ENCODE assay signal across 28 cellular contexts in the genomic region with DNA sequence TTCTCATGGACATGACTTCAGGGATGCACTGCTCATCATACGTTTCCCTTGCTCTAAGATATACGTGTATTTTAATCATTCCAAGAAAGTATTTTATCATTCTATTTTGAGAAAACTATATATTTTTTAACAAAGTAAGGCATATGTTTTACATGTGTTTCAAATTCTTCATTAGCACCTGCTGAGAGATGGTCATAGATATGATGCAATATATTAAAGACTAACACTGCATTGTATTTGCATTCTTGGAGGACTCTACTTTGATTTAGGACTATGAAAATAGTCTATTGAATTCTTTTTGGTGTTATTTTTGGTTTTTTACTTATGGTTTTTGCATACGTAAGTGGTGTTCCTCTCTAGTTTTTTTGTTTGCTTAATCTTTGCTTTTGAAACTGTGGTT. TPM values are rescaled to one million over a fixed set of nuclear protein-coding genes. Genes with fewer than 3 reads are reported as not detected.
DNase-seq lines count a peak whose midpoint lies in the region; ATAC-seq, FAIRE-seq and TF ChIP-seq lines count a peak whose summit lies in the region.
"Had no signal": no experiment of that assay in that cellular context is flagged by ENCODE, and none has a peak within 500 bp of the region (broad histone marks: within the 10 kb centered on the region; RNA-seq: fewer than 3 reads in every experiment).

No MANE protein-coding gene starts in this region.

- FAIRE-seq in HepG2 (lab: Jason Lieb, UNC) (no peak), K562 (lab: Jason Lieb, UNC) (no peak)
- FAIRE-seq: GM12878, GM12892, GM18507 had no signal

- TF ChIP-seq RAD21 in HepG2 (CRISPR knock-in tag; IDR thresholded peaks at IDR 0.05): no peak
- TF ChIP-seq RAD21 in K562 (CRISPR knock-in tag; conservative IDR thresholded peaks at IDR 0.05 in 1 of 2, IDR thresholded peaks at IDR 0.05 in 1 of 2): no peak

- CTCF ChIA-PET in HepG2 (lab: Yijun Ruan, JAX; ENCODE audit: low intra/inter-chr PET ratio, low total read pairs) (no interaction called here), K562 (lab: Yijun Ruan, JAX; ENCODE audit: low intra/inter-chr PET ratio) (no interaction called here)

- TF ChIP-seq POLR2A in HepG2 (IDR thresholded peaks at IDR 0.05; ENCODE audit: insufficient read depth in 1 of 2, low read depth in 2 of 2, low read length in 2 of 2) (no peak), right lobe of liver (IDR thresholded peaks at IDR 0.05) (no peak), K562 (conservative IDR thresholded peaks at IDR 0.05) (no peak)

- H3K9me2 ChIP-seq in MM.1S (replicated peaks; ENCODE audit: insufficient read depth, low read length): no peaks in the 10 kb centered on the region

- H3K4me2 ChIP-seq in HepG2 (ENCODE audit: low read depth, low read length) (no peak overlapping the region), MM.1S (ENCODE audit: low read depth, low read length) (peak overlapping the region; percentile 32), K562 (ENCODE audit: insufficient read depth, low read length) (no peak overlapping the region)
- H3K4me2 ChIP-seq: A549; BLaER1 treated with 17β-estradiol and CSF1 and Interleukin-3, amounts not matched to agents 10 nM and 100 nM had no signal

- H2AFZ ChIP-seq in HepG2 (ENCODE audit: low read length) (no peak overlapping the region), MM.1S (ENCODE audit: low read length) (no peak overlapping the region), K562 (ENCODE audit: low read depth, low read length) (no peak overlapping the region)

- peaks cover 0 to 4% of the 10 kb centered on the region in 2 experiments; a peak in 1 of 5 replicates for H3K27me3 ChIP-seq in HepG2 (ENCODE audit: control insufficient read depth in 1 of 2, insufficient read depth in 2 of 2, low read length in 2 of 2)
- H3K27me3 ChIP-seq in right lobe of liver: no peaks in the 10 kb centered on the region
- no peaks in the 10 kb centered on the region for H3K27me3 ChIP-seq in MM.1S (replicated peaks; ENCODE audit: insufficient read depth, low read length)
- H3K27me3 ChIP-seq in K562 (ENCODE audit: control insufficient read depth in 2 of 2, insufficient read depth in 2 of 2, low read length in 2 of 2): peaks cover 34 to 45% of the 10 kb centered on the region in 2 experiments; a peak in 4 of 5 replicates
- H3K27me3 ChIP-seq: BLaER1 treated with 17β-estradiol and CSF1 and Interleukin-3, amounts not matched to agents 10 nM and 100 nM had no signal

- no peaks in the 10 kb centered on the region for H3K9me1 ChIP-seq in K562 (ENCODE audit: control insufficient read depth, insufficient read depth, low read length)

- TF ChIP-seq CTCF in HepG2 (CRISPR knock-in tag; IDR thresholded peaks at IDR 0.05): no peak
- TF ChIP-seq CTCF in right lobe of liver (IDR thresholded peaks at IDR 0.05): no peak
- no peak for TF ChIP-seq CTCF in MM.1S (IDR thresholded peaks at IDR 0.05; ENCODE audit: low read length)
- no peak for TF ChIP-seq CTCF in K562 (IDR thresholded peaks at IDR 0.05 in 2 of 3, conservative IDR thresholded peaks at IDR 0.05 in 1 of 3; ENCODE audit: insufficient read depth in 2 of 3, low read depth in 1 of 3, low read length in 3 of 3)

- no peaks in the 10 kb centered on the region for H4K20me1 ChIP-seq in HepG2 (ENCODE audit: insufficient read depth, low read length)
- no peaks in the 10 kb centered on the region for H4K20me1 ChIP-seq in MM.1S (ENCODE audit: insufficient read depth, low read length)
- H4K20me1 ChIP-seq in K562 (replicated peaks; ENCODE audit: control insufficient read depth, insufficient read depth, low read length): no peaks in the 10 kb centered on the region; the same call in 1 of the 2 replicates
- H4K20me1 ChIP-seq: BLaER1 treated with 17β-estradiol and CSF1 and Interleukin-3, amounts not matched to agents 10 nM and 100 nM had no signal

- POLR2A ChIA-PET in HepG2 (lab: Yijun Ruan, JAX): no interaction called here
- POLR2A ChIA-PET in K562 (lab: Yijun Ruan, JAX): no interaction called here

- no TSS peak for BruUV-seq in HepG2 (replicated peaks; lab: Mats Ljungman, UMichigan)
- no TSS peak for BruUV-seq in K562 (replicated peaks; lab: Mats Ljungman, UMichigan)

- TF ChIP-seq EP300 in HepG2 (IDR thresholded peaks at IDR 0.05; ENCODE audit: low read depth in 2 of 2, low read length in 2 of 2) (no peak), HepG2 (CRISPR knock-in tag; IDR thresholded peaks at IDR 0.05; ENCODE audit: borderline replicate concordance) (no peak), K562 (IDR thresholded peaks at IDR 0.05; ENCODE audit: low read length) (no peak)

- intact Hi-C loops in HepG2 (cut with micrococcal nuclease; ENCODE audit: unreplicated experiment): no loop called here
- intact Hi-C loops in right lobe of liver (cut with DNase I): no loop called here
- intact Hi-C loops in K562 (cut with micrococcal nuclease): no loop called here

- H3K9ac ChIP-seq in HepG2 (ENCODE audit: insufficient read depth, low read depth, low read length) (no peak overlapping the region), MM.1S (ENCODE audit: low read length) (no peak overlapping the region), K562 (ENCODE audit: insufficient read depth in 1 of 2, low read depth in 2 of 2, low read length in 2 of 2) (no peak overlapping the region)
- H3K9ac ChIP-seq: BLaER1 treated with 17β-estradiol and CSF1 and Interleukin-3, amounts not matched to agents 10 nM and 100 nM had no signal

- no peaks in the 10 kb centered on the region for H3K36me3 ChIP-seq in HepG2 (replicated peaks in 1 of 2; ENCODE audit: control insufficient read depth in 1 of 2, insufficient read depth in 2 of 2, low read length in 2 of 2)
- no peaks in the 10 kb centered on the region for H3K36me3 ChIP-seq in right lobe of liver
- no peaks in the 10 kb centered on the region for H3K36me3 ChIP-seq in MM.1S (replicated peaks; ENCODE audit: insufficient read depth, low read length)
- H3K36me3 ChIP-seq in K562 (ENCODE audit: control insufficient read depth, insufficient read depth, low read length): no peaks in the 10 kb centered on the region
- H3K36me3 ChIP-seq: BLaER1 treated with 17β-estradiol and CSF1 and Interleukin-3, amounts not matched to agents 10 nM and 100 nM had no signal

- peaks cover 10% of the 10 kb centered on the region; the same call in 1 of the 2 replicates for H3K4me1 ChIP-seq in HepG2 (ENCODE audit: insufficient read depth, low read length)
- no peaks in the 10 kb centered on the region for H3K4me1 ChIP-seq in right lobe of liver
- peaks cover 24% of the 10 kb centered on the region for H3K4me1 ChIP-seq in MM.1S (ENCODE audit: low read length)
- H3K4me1 ChIP-seq in K562 (replicated peaks in 1 of 2; ENCODE audit: control insufficient read depth in 2 of 2, insufficient read depth in 2 of 2, low read length in 2 of 2): no peaks in the 10 kb centered on the region
- H3K4me1 ChIP-seq: A549 had no signal

- H3K4me3 ChIP-seq in HepG2 (replicated peaks in 1 of 3; ENCODE audit: insufficient read depth in 1 of 3, low read depth in 2 of 3, low read length in 3 of 3) (no peak overlapping the region), right lobe of liver (no peak overlapping the region), MM.1S (ENCODE audit: low read length) (no peak overlapping the region), K562 (no peak overlapping the region)
- H3K4me3 ChIP-seq: A549; BLaER1 treated with 17β-estradiol and CSF1 and Interleukin-3, amounts not matched to agents 10 nM and 100 nM; GM12878 had no signal

- ATAC-seq in HepG2: no peak
- no peak for ATAC-seq in right lobe of liver
- no peak for ATAC-seq in K562
- no peak for ATAC-seq in HG02981 (IDR thresholded peaks at IDR 0.05; ENCODE audit: unreplicated experiment)
- ATAC-seq: A549, GM12878 had no signal

- H3F3A ChIP-seq in MM.1S (ENCODE audit: insufficient read depth, low read length): no peaks in the 10 kb centered on the region

- H3K27ac ChIP-seq in HepG2 (ENCODE audit: extremely low read length, insufficient read depth, low read length): no peak overlapping the region
- H3K27ac ChIP-seq in right lobe of liver: no peak overlapping the region
- no peak overlapping the region for H3K27ac ChIP-seq in MM.1S (ENCODE audit: low read length)
- no peak overlapping the region for H3K27ac ChIP-seq in K562 (ENCODE audit: extremely low read depth, low read depth, low read length)
- H3K27ac ChIP-seq: 22Rv1; A549; BLaER1 treated with 17β-estradiol and CSF1 and Interleukin-3, amounts not matched to agents 10 nM and 100 nM; C4-2B had no signal

- 62% methylated on average over 3 of the region's 3 CpGs for WGBS in HepG2 (ENCODE audit: low lambda C conversion rate)
- 83% methylated on average over 3 of the region's 3 CpGs for WGBS in right lobe of liver (ENCODE audit: insufficient coverage, low coverage, low lambda C conversion rate, missing lambda C conversion rate)
- 7% methylated on average over 3 of the region's 3 CpGs for WGBS in K562 (ENCODE audit: insufficient coverage, low coverage, missing lambda C conversion rate)

- H3K9me3 ChIP-seq in HepG2 (ENCODE audit: low read length) (no peaks in the 10 kb centered on the region), right lobe of liver (no peaks in the 10 kb centered on the region), MM.1S (replicated peaks; ENCODE audit: insufficient read depth, low read length) (no peaks in the 10 kb centered on the region), K562 (replicated peaks; ENCODE audit: control insufficient read depth, insufficient read depth, low read depth, low read length) (no peaks in the 10 kb centered on the region)
- H3K9me3 ChIP-seq: A549 had no signal

- in situ Hi-C loops in HepG2 (cut with HindIII; ENCODE audit: extremely low pct_ligation_motif_present, low pct_unique_long_range_greater_than_20kb): no loop called here
- in situ Hi-C loops in K562 (cut with MboI): no loop called here

- no peaks in the 10 kb centered on the region for H3K79me2 ChIP-seq in HepG2 (ENCODE audit: insufficient read depth, low read length)
- H3K79me2 ChIP-seq in MM.1S (ENCODE audit: low read length): no peaks in the 10 kb centered on the region
- H3K79me2 ChIP-seq in K562 (ENCODE audit: control insufficient read depth, insufficient read depth, low read length): no peaks in the 10 kb centered on the region

- DNase-seq in HepG2 (ENCODE audit: low spot score): no peak
- DNase-seq in right lobe of liver: no peak
- DNase-seq in MM.1S: peak; percentile 36
- no peak for DNase-seq in K562 (ENCODE audit: extremely low read depth in 1 of 4, low spot score in 3 of 4)
- no peak for DNase-seq in NCI-H1092 treated with DMSO at 0.1 percent for 48 hours (lab: John Stamatoyannopoulos, UW)
- no peak for DNase-seq in UCSD-AML1 (lab: John Stamatoyannopoulos, UW; ENCODE audit: unreplicated experiment)
- DNase-seq: AML-193; CD4-positive, alpha-beta T cell; CD8-positive, alpha-beta memory T cell; COR-L47; DMS 273 treated with DMSO at 0.1 percent for 48 hours; DMS153; DMS53; DMS79; DND-41; EL; GDM1 had no signal

RNA-seq across cellular contexts. Expression of gene MTMR10, which starts 54.2 kb away (rescaled TPM):
- total RNA-seq in HepG2 (2016; rRNA removed; fragmentation: Illumina TruSeq; extraction: Trizol) (17.4 and 18.6 TPM in 2 replicates), right lobe of liver (10 to 100 TPM; 16.2 to 29.1 (median 22.3) TPM), K562 (2014; rRNA removed) (3.4 and 3.9 TPM in 2 replicates), K562 (2014; rRNA removed; fragmentation: Illumina TruSeq; extraction: Trizol) (4.8 and 6.1 TPM in 2 replicates), K562 (2015; rRNA removed; fragmentation: Illumina TruSeq; extraction: Trizol) (6.3 and 6.8 TPM in 2 replicates), K562 (2021) (6.4 and 6.6 TPM in 2 replicates)
- 2.5 and 2.7 TPM in 2 replicates for total RNA-seq in HepG2 (2016; cell fraction: cytosol; rRNA removed; fragmentation: Illumina TruSeq; extraction: Trizol; ENCODE audit: low read depth)
- 17.6 and 17.8 TPM in 2 replicates for total RNA-seq in HepG2 (2016; cell fraction: insoluble cytoplasmic fraction; rRNA removed; fragmentation: Illumina TruSeq; extraction: Trizol)
- total RNA-seq in HepG2 (2016; cell fraction: membrane; rRNA removed; fragmentation: Illumina TruSeq; extraction: Trizol): 8.5 and 10.1 TPM in 2 replicates
- total RNA-seq in HepG2 (2016; cell fraction: nucleus; rRNA removed; fragmentation: Illumina TruSeq; extraction: Trizol): 29.2 and 29.6 TPM in 2 replicates
- polyA plus RNA-seq in HepG2 (2011; rRNA removed) (10.0 and 10.2 TPM in 2 replicates), K562 (2011; rRNA removed) (4.8 and 5.7 TPM in 2 replicates), K562 (2014; fragmentation: Illumina TruSeq; extraction: Trizol) (5.4 and 5.7 TPM in 2 replicates), K562 (2014; fragmentation: Nextera tagmentation; extraction: Ambion mirVana) (1 to 10 TPM; 1.6 to 1.8 TPM), K562 (2014; rRNA removed) (3.5 and 4.0 TPM in 2 replicates)
- polyA plus RNA-seq in HepG2 (2011; cell fraction: cytosol; rRNA removed): 4.3 and 6.3 TPM in 2 replicates
- polyA plus RNA-seq in HepG2 (2011; cell fraction: nucleus; rRNA removed): 10.5 and 10.7 TPM in 2 replicates
- polyA plus RNA-seq in HepG2 (2012): 11.6 and 14.6 TPM in 2 replicates
- polyA plus RNA-seq in HepG2 (2016; cell fraction: cytosol; fragmentation: Illumina TruSeq; extraction: Trizol; ENCODE audit: low read depth): 1.1 TPM in 2 replicates
- polyA plus RNA-seq in HepG2 (2016; cell fraction: insoluble cytoplasmic fraction; fragmentation: Illumina TruSeq; extraction: Trizol; ENCODE audit: low read depth): 13.3 and 14.3 TPM in 2 replicates
- 4.3 and 4.6 TPM in 2 replicates for polyA plus RNA-seq in HepG2 (2016; cell fraction: membrane; fragmentation: Illumina TruSeq; extraction: Trizol; ENCODE audit: low read depth)
- 16.0 and 20.6 TPM in 2 replicates for polyA plus RNA-seq in HepG2 (2016; cell fraction: nucleus; fragmentation: Illumina TruSeq; extraction: Trizol; ENCODE audit: insufficient read depth, low read depth)
- polyA minus RNA-seq in HepG2 (2011; rRNA and poly(A)+ RNA removed; ENCODE audit: low replicate concordance): 6.1 and 8.6 TPM in 2 replicates
- 8.5 and 9.8 TPM in 2 replicates for polyA minus RNA-seq in HepG2 (2011; cell fraction: cytosol; rRNA and poly(A)+ RNA removed)
- 79.1 and 87.2 TPM in 2 replicates for polyA minus RNA-seq in HepG2 (2011; cell fraction: nucleus; rRNA and poly(A)+ RNA removed)
- 14.0 and 34.0 TPM in 2 replicates for total RNA-seq in K562 (2011; cell fraction: chromatin; rRNA removed; ENCODE audit: low replicate concordance)
- total RNA-seq in K562 (2011; cell fraction: nucleolus; rRNA removed): 9.2 and 9.6 TPM in 2 replicates
- total RNA-seq in K562 (2011; cell fraction: nucleoplasm; rRNA removed): 14.1 and 22.3 TPM in 2 replicates
- 0.91 and 2.4 TPM in 2 replicates for polyA plus RNA-seq in K562 (2011; cell fraction: cytosol; rRNA removed)
- polyA plus RNA-seq in K562 (2011; cell fraction: nucleus; rRNA removed): 9.6 and 12.8 TPM in 2 replicates
- polyA plus RNA-seq in K562 (2012): 3.3 and 4.7 TPM in 2 replicates
- 10.5 and 12.9 TPM in 2 replicates for polyA minus RNA-seq in K562 (2011; rRNA and poly(A)+ RNA removed)
- 2.9 and 5.3 TPM in 2 replicates for polyA minus RNA-seq in K562 (2011; cell fraction: cytosol; rRNA and poly(A)+ RNA removed)
- 11.6 and 17.3 TPM in 2 replicates for polyA minus RNA-seq in K562 (2011; cell fraction: nucleus; rRNA and poly(A)+ RNA removed)

RNA-seq across cellular contexts. Expression of gene TRPM1, which starts 55.9 kb away (rescaled TPM):
- not detected in 2 replicates for total RNA-seq in HepG2 (2016; rRNA removed; fragmentation: Illumina TruSeq; extraction: Trizol)
- not detected in 2 replicates for total RNA-seq in HepG2 (2016; cell fraction: cytosol; rRNA removed; fragmentation: Illumina TruSeq; extraction: Trizol; ENCODE audit: low read depth)
- not detected in 2 replicates for total RNA-seq in HepG2 (2016; cell fraction: insoluble cytoplasmic fraction; rRNA removed; fragmentation: Illumina TruSeq; extraction: Trizol)
- not detected in 2 replicates for total RNA-seq in HepG2 (2016; cell fraction: membrane; rRNA removed; fragmentation: Illumina TruSeq; extraction: Trizol)
- total RNA-seq in HepG2 (2016; cell fraction: nucleus; rRNA removed; fragmentation: Illumina TruSeq; extraction: Trizol): not detected in 2 replicates
- not detected in 2 replicates for polyA plus RNA-seq in HepG2 (2011; rRNA removed)
- not detected in 2 replicates for polyA plus RNA-seq in HepG2 (2011; cell fraction: cytosol; rRNA removed)
- not detected in 2 replicates for polyA plus RNA-seq in HepG2 (2011; cell fraction: nucleus; rRNA removed)
- not detected in 2 replicates for polyA plus RNA-seq in HepG2 (2012)
- polyA plus RNA-seq in HepG2 (2016; cell fraction: cytosol; fragmentation: Illumina TruSeq; extraction: Trizol; ENCODE audit: low read depth): not detected in 2 replicates
- polyA plus RNA-seq in HepG2 (2016; cell fraction: insoluble cytoplasmic fraction; fragmentation: Illumina TruSeq; extraction: Trizol; ENCODE audit: low read depth): not detected in 2 replicates
- not detected in 2 replicates for polyA plus RNA-seq in HepG2 (2016; cell fraction: membrane; fragmentation: Illumina TruSeq; extraction: Trizol; ENCODE audit: low read depth)
- polyA plus RNA-seq in HepG2 (2016; cell fraction: nucleus; fragmentation: Illumina TruSeq; extraction: Trizol; ENCODE audit: insufficient read depth, low read depth): not detected in 2 replicates
- polyA minus RNA-seq in HepG2 (2011; rRNA and poly(A)+ RNA removed; ENCODE audit: low replicate concordance): not detected in 2 replicates
- not detected in 2 replicates for polyA minus RNA-seq in HepG2 (2011; cell fraction: cytosol; rRNA and poly(A)+ RNA removed)
- polyA minus RNA-seq in HepG2 (2011; cell fraction: nucleus; rRNA and poly(A)+ RNA removed): not detected in 2 replicates
- not detected for total RNA-seq in right lobe of liver
- total RNA-seq in K562 (2011; cell fraction: chromatin; rRNA removed; ENCODE audit: low replicate concordance): 0.07 TPM in 1 of 2 replicates, not detected in the other
- total RNA-seq in K562 (2011; cell fraction: nucleolus; rRNA removed): not detected in 2 replicates
- not detected in 2 replicates for total RNA-seq in K562 (2011; cell fraction: nucleoplasm; rRNA removed)
- total RNA-seq in K562 (2014; rRNA removed): not detected in 2 replicates
- 0.03 TPM in 1 of 2 replicates, not detected in the other for total RNA-seq in K562 (2014; rRNA removed; fragmentation: Illumina TruSeq; extraction: Trizol)
- 0.04 TPM in 1 of 2 replicates, not detected in the other for total RNA-seq in K562 (2015; rRNA removed; fragmentation: Illumina TruSeq; extraction: Trizol)
- not detected in 2 replicates for total RNA-seq in K562 (2021)
- 0.01 TPM in 1 of 2 replicates, not detected in the other for polyA plus RNA-seq in K562 (2011; rRNA removed)
- polyA plus RNA-seq in K562 (2011; cell fraction: cytosol; rRNA removed): 0.01 TPM in 1 of 2 replicates, not detected in the other
- polyA plus RNA-seq in K562 (2011; cell fraction: nucleus; rRNA removed): not detected in 2 replicates
- 0.01 and 0.06 TPM in 2 replicates for polyA plus RNA-seq in K562 (2012)
- polyA plus RNA-seq in K562 (2014; fragmentation: Illumina TruSeq; extraction: Trizol): 0.03 TPM in 1 of 2 replicates, not detected in the other
- under 1 TPM; 0.03 to 0.06 TPM for polyA plus RNA-seq in K562 (2014; fragmentation: Nextera tagmentation; extraction: Ambion mirVana)
- polyA plus RNA-seq in K562 (2014; rRNA removed): 0.01 TPM in 1 of 2 replicates, not detected in the other
- polyA minus RNA-seq in K562 (2011; rRNA and poly(A)+ RNA removed): not detected in 2 replicates
- not detected in 2 replicates for polyA minus RNA-seq in K562 (2011; cell fraction: cytosol; rRNA and poly(A)+ RNA removed)
- not detected in 2 replicates for polyA minus RNA-seq in K562 (2011; cell fraction: nucleus; rRNA and poly(A)+ RNA removed)
- total RNA-seq: A172; B cell; CD4-positive, alpha-beta T cell; CD8-positive, alpha-beta memory T cell; Daoy had no signal
- polyA plus RNA-seq: A549 had no signal

Comparison
In these comparisons a context has a peak if more than half of its experiments do, and no peak if none do; other contexts are left out.
1. Of the 241 proteins assayed by ChIP-seq in both HepG2 and K562: peak only in HepG2: none; only in K562: none; in both: CEBPB; in neither: 238; mixed calls (peak in some experiments, not most) for 2.